Comparison of ENCODE assay signal across 10 cellular contexts in genomic region chr1:162213281-162213909, GRCh38.
DNase-seq lines count a peak whose midpoint lies in the region; ATAC-seq and TF ChIP-seq lines count a peak whose summit lies in the region.
"Had no signal": no experiment of that assay in that cellular context is flagged by ENCODE, and none has a peak within 500 bp of the region (broad histone marks: within the 10 kb centered on the region; RNA-seq: fewer than 3 reads in every experiment).

No MANE protein-coding gene starts in this region.

- peak in 1 of 2 donors; percentile 71 for TF ChIP-seq RAD21 in liver (IDR thresholded peaks at IDR 0.05)

- TF ChIP-seq EP300 in suprapubic skin (IDR thresholded peaks at IDR 0.05): no peak

- no peaks in the 10 kb centered on the region for H3K4me1 Mint-ChIP-seq in activated T-helper 1 cell treated with anti-CD3 and anti-CD28 coated beads, Interleukin-12 subunit alpha, Interleukin-12 subunit beta, Interleukin-2, Interleukin-4 antibody, amounts not matched to agents 30 ng/mL and 10 ng/mL and 1 ng/mL, durations not matched to agents 14 hours and 24 hours and 36 hours (ENCODE audit: low read depth)

- no peak overlapping the region for H3K4me3 ChIP-seq in MG63
- no peak overlapping the region for H3K4me3 ChIP-seq in coronary artery
- peak overlapping the region in 1 of 3 donors; percentile 27 for H3K4me3 ChIP-seq in liver (ENCODE audit: low read depth in 1 of 3, low read length in 3 of 3)
- no peak overlapping the region for H3K4me3 ChIP-seq in suprapubic skin

- ATAC-seq in GM18517 (IDR thresholded peaks at IDR 0.05; ENCODE audit: unreplicated experiment): no peak
- ATAC-seq in GM19397 (IDR thresholded peaks at IDR 0.05; ENCODE audit: unreplicated experiment): no peak

- H3K27ac ChIP-seq in coronary artery (peak overlapping the region; percentile 64 to 69), liver (ENCODE audit: low read depth in 1 of 2, low read length in 2 of 2) (peak overlapping the region; percentile 63 to 64), suprapubic skin (peak overlapping the region; percentile 30)
- H3K27ac ChIP-seq: WERI-Rb-1 had no signal

- H3K27me3 ChIP-seq in MG63 (no peaks in the 10 kb centered on the region), liver (ENCODE audit: control insufficient read depth in 4 of 4, insufficient read depth in 4 of 4, low read length in 3 of 4) (no peaks in the 10 kb centered on the region), suprapubic skin (no peaks in the 10 kb centered on the region)

- H3K36me3 Mint-ChIP-seq in activated T-helper 1 cell treated with anti-CD3 and anti-CD28 coated beads, Interleukin-12 subunit alpha, Interleukin-12 subunit beta, Interleukin-2, Interleukin-4 antibody, amounts not matched to agents 30 ng/mL and 10 ng/mL and 1 ng/mL, durations not matched to agents 14 hours and 24 hours and 36 hours (ENCODE audit: low read depth): no peaks in the 10 kb centered on the region

- H3K27ac Mint-ChIP-seq in activated T-helper 1 cell treated with anti-CD3 and anti-CD28 coated beads, Interleukin-12 subunit alpha, Interleukin-12 subunit beta, Interleukin-2, Interleukin-4 antibody, amounts not matched to agents 30 ng/mL and 10 ng/mL and 1 ng/mL, durations not matched to agents 14 hours and 24 hours and 36 hours: no peak overlapping the region

- H3K4me1 ChIP-seq in liver (ENCODE audit: control insufficient read depth in 4 of 4, insufficient read depth in 4 of 4, low read length in 3 of 4) (peaks cover 12 to 42% (median 32%) of the 10 kb centered on the region in 4 donors), suprapubic skin (peaks cover 8% of the 10 kb centered on the region)

- WGBS in liver: 28% methylated on average over 7 of the region's 7 CpGs
- 19% methylated on average over 7 of the region's 7 CpGs for WGBS in suprapubic skin

- H3K36me3 ChIP-seq in MG63: no peaks in the 10 kb centered on the region
- no peaks in the 10 kb centered on the region for H3K36me3 ChIP-seq in liver (ENCODE audit: control insufficient read depth in 4 of 4, insufficient read depth in 3 of 4, low read depth in 1 of 4, low read length in 3 of 4)
- H3K36me3 ChIP-seq in suprapubic skin: no peaks in the 10 kb centered on the region
- H3K36me3 ChIP-seq: WERI-Rb-1 had no signal

- DNase-seq in MG63 (peak; percentile 76), coronary artery (ENCODE audit: low spot score) (peak; percentile 85), suprapubic skin (ENCODE audit: low spot score in 2 of 2) (peak in 1 of 2 donors; percentile 65)
- DNase-seq in activated T-helper 1 cell treated with anti-CD3 and anti-CD28 coated beads, Interleukin-12 subunit alpha, Interleukin-12 subunit beta, Interleukin-2, Interleukin-4 antibody, amounts not matched to agents 30 ng/mL and 10 ng/mL and 1 ng/mL, durations not matched to agents 14 hours and 24 hours and 36 hours (ENCODE audit: low spot score): no peak
- no peak for DNase-seq in activated effector memory CD4-positive, alpha-beta T cell treated with anti-CD3 and anti-CD28 coated beads, Interleukin-2, amount 50 U/mL, for 16 hours
- DNase-seq: amniotic stem cell, WERI-Rb-1 had no signal

- no peak overlapping the region for H3K4me3 Mint-ChIP-seq in activated T-helper 1 cell treated with anti-CD3 and anti-CD28 coated beads, Interleukin-12 subunit alpha, Interleukin-12 subunit beta, Interleukin-2, Interleukin-4 antibody, amounts not matched to agents 30 ng/mL and 10 ng/mL and 1 ng/mL, durations not matched to agents 14 hours and 24 hours and 36 hours

- no peaks in the 10 kb centered on the region for H3K9me3 Mint-ChIP-seq in activated T-helper 1 cell treated with anti-CD3 and anti-CD28 coated beads, Interleukin-12 subunit alpha, Interleukin-12 subunit beta, Interleukin-2, Interleukin-4 antibody, amounts not matched to agents 30 ng/mL and 10 ng/mL and 1 ng/mL, durations not matched to agents 14 hours and 24 hours and 36 hours

- no peak for TF ChIP-seq POLR2A in suprapubic skin (IDR thresholded peaks at IDR 0.05)

- H3K9me3 ChIP-seq in MG63 (no peaks in the 10 kb centered on the region), liver (ENCODE audit: control insufficient read depth in 4 of 4, low read length in 3 of 4) (no peaks in the 10 kb centered on the region), suprapubic skin (no peaks in the 10 kb centered on the region)

- H3K9ac ChIP-seq in liver (ENCODE audit: low read depth in 1 of 2, low read length in 2 of 2): peak overlapping the region in 1 of 2 donors; percentile 58

- H3K27me3 Mint-ChIP-seq in activated T-helper 1 cell treated with anti-CD3 and anti-CD28 coated beads, Interleukin-12 subunit alpha, Interleukin-12 subunit beta, Interleukin-2, Interleukin-4 antibody, amounts not matched to agents 30 ng/mL and 10 ng/mL and 1 ng/mL, durations not matched to agents 14 hours and 24 hours and 36 hours (ENCODE audit: insufficient read depth): peaks cover 8% of the 10 kb centered on the region

- no peak for TF ChIP-seq CTCF in coronary artery (IDR thresholded peaks at IDR 0.05)
- TF ChIP-seq CTCF in liver (IDR thresholded peaks at IDR 0.05; ENCODE audit: low read depth, low read length, missing input control): no peak
- TF ChIP-seq CTCF in suprapubic skin (IDR thresholded peaks at IDR 0.05): no peak

- intact Hi-C loops in activated T-helper 1 cell treated with anti-CD3 and anti-CD28 coated beads, Interleukin-12 subunit alpha, Interleukin-12 subunit beta, Interleukin-2, Interleukin-4 antibody, amounts not matched to agents 30 ng/mL and 10 ng/mL and 1 ng/mL, durations not matched to agents 14 hours and 24 hours and 36 hours (cut with micrococcal nuclease): no loop called here

TF ChIP-seq in liver, 16 proteins besides CTCF, POLR2A, EP300 and RAD21:
- TF ChIP-seq YY1 (IDR thresholded peaks at IDR 0.05): peak; percentile 68
- TF ChIP-seq HNF4G (IDR thresholded peaks at IDR 0.05): peak; percentile 58
- TF ChIP-seq, protein P1, sequence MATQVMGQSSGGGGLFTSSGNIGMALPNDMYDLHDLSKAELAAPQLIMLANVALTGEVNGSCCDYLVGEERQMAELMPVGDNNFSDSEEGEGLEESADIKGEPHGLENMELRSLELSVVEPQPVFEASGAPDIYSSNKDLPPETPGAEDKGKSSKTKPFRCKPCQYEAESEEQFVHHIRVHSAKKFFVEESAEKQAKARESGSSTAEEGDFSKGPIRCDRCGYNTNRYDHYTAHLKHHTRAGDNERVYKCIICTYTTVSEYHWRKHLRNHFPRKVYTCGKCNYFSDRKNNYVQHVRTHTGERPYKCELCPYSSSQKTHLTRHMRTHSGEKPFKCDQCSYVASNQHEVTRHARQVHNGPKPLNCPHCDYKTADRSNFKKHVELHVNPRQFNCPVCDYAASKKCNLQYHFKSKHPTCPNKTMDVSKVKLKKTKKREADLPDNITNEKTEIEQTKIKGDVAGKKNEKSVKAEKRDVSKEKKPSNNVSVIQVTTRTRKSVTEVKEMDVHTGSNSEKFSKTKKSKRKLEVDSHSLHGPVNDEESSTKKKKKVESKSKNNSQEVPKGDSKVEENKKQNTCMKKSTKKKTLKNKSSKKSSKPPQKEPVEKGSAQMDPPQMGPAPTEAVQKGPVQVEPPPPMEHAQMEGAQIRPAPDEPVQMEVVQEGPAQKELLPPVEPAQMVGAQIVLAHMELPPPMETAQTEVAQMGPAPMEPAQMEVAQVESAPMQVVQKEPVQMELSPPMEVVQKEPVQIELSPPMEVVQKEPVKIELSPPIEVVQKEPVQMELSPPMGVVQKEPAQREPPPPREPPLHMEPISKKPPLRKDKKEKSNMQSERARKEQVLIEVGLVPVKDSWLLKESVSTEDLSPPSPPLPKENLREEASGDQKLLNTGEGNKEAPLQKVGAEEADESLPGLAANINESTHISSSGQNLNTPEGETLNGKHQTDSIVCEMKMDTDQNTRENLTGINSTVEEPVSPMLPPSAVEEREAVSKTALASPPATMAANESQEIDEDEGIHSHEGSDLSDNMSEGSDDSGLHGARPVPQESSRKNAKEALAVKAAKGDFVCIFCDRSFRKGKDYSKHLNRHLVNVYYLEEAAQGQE (IDR thresholded peaks at IDR 0.05): no peak
- TF ChIP-seq, protein P2, sequence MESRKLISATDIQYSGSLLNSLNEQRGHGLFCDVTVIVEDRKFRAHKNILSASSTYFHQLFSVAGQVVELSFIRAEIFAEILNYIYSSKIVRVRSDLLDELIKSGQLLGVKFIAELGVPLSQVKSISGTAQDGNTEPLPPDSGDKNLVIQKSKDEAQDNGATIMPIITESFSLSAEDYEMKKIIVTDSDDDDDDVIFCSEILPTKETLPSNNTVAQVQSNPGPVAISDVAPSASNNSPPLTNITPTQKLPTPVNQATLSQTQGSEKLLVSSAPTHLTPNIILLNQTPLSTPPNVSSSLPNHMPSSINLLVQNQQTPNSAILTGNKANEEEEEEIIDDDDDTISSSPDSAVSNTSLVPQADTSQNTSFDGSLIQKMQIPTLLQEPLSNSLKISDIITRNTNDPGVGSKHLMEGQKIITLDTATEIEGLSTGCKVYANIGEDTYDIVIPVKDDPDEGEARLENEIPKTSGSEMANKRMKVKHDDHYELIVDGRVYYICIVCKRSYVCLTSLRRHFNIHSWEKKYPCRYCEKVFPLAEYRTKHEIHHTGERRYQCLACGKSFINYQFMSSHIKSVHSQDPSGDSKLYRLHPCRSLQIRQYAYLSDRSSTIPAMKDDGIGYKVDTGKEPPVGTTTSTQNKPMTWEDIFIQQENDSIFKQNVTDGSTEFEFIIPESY (IDR thresholded peaks at IDR 0.05): no peak
- peak; percentile 81 to 83 for TF ChIP-seq JUND (IDR thresholded peaks at IDR 0.05)
- no peak for TF ChIP-seq TAF1 (conservative IDR thresholded peaks at IDR 0.05)
- TF ChIP-seq, protein P3, sequence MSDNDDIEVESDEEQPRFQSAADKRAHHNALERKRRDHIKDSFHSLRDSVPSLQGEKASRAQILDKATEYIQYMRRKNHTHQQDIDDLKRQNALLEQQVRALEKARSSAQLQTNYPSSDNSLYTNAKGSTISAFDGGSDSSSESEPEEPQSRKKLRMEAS (IDR thresholded peaks at IDR 0.05): peak; percentile 86
- no peak for TF ChIP-seq FOXA1 (IDR thresholded peaks at IDR 0.05)
- TF ChIP-seq HNF4A (conservative IDR thresholded peaks at IDR 0.05): peak; percentile 86 to 87
- TF ChIP-seq NR2F2 (IDR thresholded peaks at IDR 0.05): peak; percentile 70
- TF ChIP-seq FOXA2 (IDR thresholded peaks at IDR 0.05): peak; percentile 58
- TF ChIP-seq ATF3 (IDR thresholded peaks at IDR 0.05): peak; percentile 51
- peak in 1 of 2 donors; percentile 19 for TF ChIP-seq GABPA (IDR thresholded peaks at IDR 0.05 in 1 of 2, conservative IDR thresholded peaks at IDR 0.05 in 1 of 2)
- peak; percentile 94 for TF ChIP-seq RXRA (IDR thresholded peaks at IDR 0.05)
- peak; percentile 85 for TF ChIP-seq SP1 (IDR thresholded peaks at IDR 0.05)
- TF ChIP-seq EGR1 (IDR thresholded peaks at IDR 0.05; ENCODE audit: low read depth in 2 of 2): peak in 1 of 2 donors; percentile 35

Comparison
In these comparisons a context has a peak if more than half of its experiments do, and no peak if none do; other contexts are left out.
1. DNase-seq: peak in MG63 (single experiment) and coronary artery (single experiment); none in activated T-helper 1 cell treated with anti-CD3 and anti-CD28 coated beads, Interleukin-12 subunit alpha, Interleukin-12 subunit beta, Interleukin-2, Interleukin-4 antibody, amounts not matched to agents 30 ng/mL and 10 ng/mL and 1 ng/mL, durations not matched to agents 14 hours and 24 hours and 36 hours (single experiment) and activated effector memory CD4-positive, alpha-beta T cell treated with anti-CD3 and anti-CD28 coated beads, Interleukin-2, amount 50 U/mL, for 16 hours (single experiment).
2. Peak in every context shown above with its lines, with median percentiles within 50 percentile points of each other: H3K27ac ChIP-seq.